Comparison of ENCODE assay signal across 8 cellular contexts in genomic region chr7:55594414-55594813, GRCh38. TPM values are rescaled to one million over a fixed set of nuclear protein-coding genes. Genes with fewer than 3 reads are reported as not detected.
DNase-seq lines count a peak whose midpoint lies in the region; ATAC-seq and TF ChIP-seq lines count a peak whose summit lies in the region.
"Had no signal": no experiment of that assay in that cellular context is flagged by ENCODE, and none has a peak within 500 bp of the region (broad histone marks: within the 10 kb centered on the region; RNA-seq: fewer than 3 reads in every experiment).

No MANE protein-coding gene starts in this region.

- H3K14ac ChIP-seq in neuronal stem cell (ENCODE audit: low read length) = peak overlapping the region; percentile 82

- H3K36me3 ChIP-seq in H7 (replicated peaks; ENCODE audit: control insufficient read depth, insufficient read depth, low read length) = no peaks in the 10 kb centered on the region
- no peaks in the 10 kb centered on the region for H3K36me3 ChIP-seq in Loucy (ENCODE audit: insufficient read depth, low read length)
- H3K36me3 ChIP-seq in esophagus muscularis mucosa = no peaks in the 10 kb centered on the region
- no peaks in the 10 kb centered on the region for H3K36me3 ChIP-seq in neuronal stem cell (replicated peaks in 1 of 2; ENCODE audit: control insufficient read depth in 2 of 2, insufficient read depth in 2 of 2, low read length in 2 of 2)
- no peaks in the 10 kb centered on the region for H3K36me3 ChIP-seq in left ventricle myocardium inferior
- H3K36me3 ChIP-seq: BLaER1 treated with 17β-estradiol and CSF1 and Interleukin-3, amounts not matched to agents 10 nM and 100 nM had no signal

- no peak overlapping the region for H2AK5ac ChIP-seq in neuronal stem cell (ENCODE audit: low read depth, low read length)

- H3K27ac ChIP-seq in esophagus muscularis mucosa (replicated peaks in 1 of 4) (no peak overlapping the region), neuronal stem cell (replicated peaks; ENCODE audit: low read length) (no peak overlapping the region), left ventricle myocardium inferior (replicated peaks) (no peak overlapping the region)

- no peaks in the 10 kb centered on the region for H3K9me3 ChIP-seq in Loucy (ENCODE audit: insufficient read depth, low read depth, low read length)
- H3K9me3 ChIP-seq in esophagus muscularis mucosa = no peaks in the 10 kb centered on the region
- H3K9me3 ChIP-seq in neuronal stem cell (replicated peaks in 1 of 2; ENCODE audit: control insufficient read depth in 2 of 2, insufficient read depth in 1 of 2, low read depth in 1 of 2, low read length in 2 of 2) = peaks cover 0 to 4% of the 10 kb centered on the region in 2 donors
- no peaks in the 10 kb centered on the region for H3K9me3 ChIP-seq in left ventricle myocardium inferior (replicated peaks)
- H3K9me3 ChIP-seq: BLaER1 treated with 17β-estradiol and CSF1 and Interleukin-3, amounts not matched to agents 10 nM and 100 nM had no signal

- ATAC-seq in HG03196 (IDR thresholded peaks at IDR 0.05; ENCODE audit: unreplicated experiment) = no peak

- peak overlapping the region; percentile 88 for H2BK12ac ChIP-seq in neuronal stem cell (ENCODE audit: low read length)

- H2BK15ac ChIP-seq in neuronal stem cell (ENCODE audit: low read length) = peak overlapping the region; percentile 62

- H3K27me3 ChIP-seq in H7 (ENCODE audit: control insufficient read depth, insufficient read depth, low read length) (no peaks in the 10 kb centered on the region), Loucy (ENCODE audit: insufficient read depth, low read length, poor library complexity, severe bottlenecking) (no peaks in the 10 kb centered on the region), esophagus muscularis mucosa (peaks cover 0 to 23% (median 0%) of the 10 kb centered on the region in 4 donors), neuronal stem cell (ENCODE audit: control insufficient read depth in 3 of 3, insufficient read depth in 3 of 3, low read depth in 1 of 3, low read length in 3 of 3) (peaks cover 0 to 3% (median 2%) of the 10 kb centered on the region in 3 experiments), left ventricle myocardium inferior (ENCODE audit: low read depth) (peaks cover 9% of the 10 kb centered on the region)
- H3K27me3 ChIP-seq: BLaER1 treated with 17β-estradiol and CSF1 and Interleukin-3, amounts not matched to agents 10 nM and 100 nM had no signal

- no peaks in the 10 kb centered on the region for H3F3A ChIP-seq in Loucy (ENCODE audit: low read depth)

- peak overlapping the region; percentile 38 for H3K4ac ChIP-seq in neuronal stem cell (ENCODE audit: low read length)

- no peak overlapping the region for H2BK120ac ChIP-seq in neuronal stem cell (ENCODE audit: low read depth, low read length)

- H3K9me2 ChIP-seq in Loucy (replicated peaks; ENCODE audit: low read depth, low read length) = no peaks in the 10 kb centered on the region

- no peaks in the 10 kb centered on the region for H3K79me1 ChIP-seq in neuronal stem cell (ENCODE audit: low read depth, low read length)

- H4K8ac ChIP-seq in neuronal stem cell (ENCODE audit: low read depth, low read length) = peak overlapping the region; percentile 54

- H3K4me1 ChIP-seq in Loucy (ENCODE audit: insufficient read depth, low read length, poor library complexity, severe bottlenecking) (no peaks in the 10 kb centered on the region), esophagus muscularis mucosa (peaks cover 0 to 10% (median 5%) of the 10 kb centered on the region in 4 donors), neuronal stem cell (ENCODE audit: control insufficient read depth in 2 of 2, insufficient read depth in 1 of 2, low read depth in 1 of 2, low read length in 2 of 2) (peaks cover 0 to 2% of the 10 kb centered on the region in 2 donors), left ventricle myocardium inferior (peaks cover 13% of the 10 kb centered on the region)

- peak overlapping the region; percentile 83 for H3K23ac ChIP-seq in neuronal stem cell (ENCODE audit: low read depth, low read length, poor library complexity)

- H3K9ac ChIP-seq in Loucy (ENCODE audit: low read depth, low read length, poor library complexity, severe bottlenecking) (no peak overlapping the region), neuronal stem cell (ENCODE audit: low read depth, low read length, poor library complexity) (no peak overlapping the region)
- H3K9ac ChIP-seq: BLaER1 treated with 17β-estradiol and CSF1 and Interleukin-3, amounts not matched to agents 10 nM and 100 nM had no signal

- intact Hi-C loops in esophagus muscularis mucosa (cut with DNase I) = loop anchor here (10.0 kb wide), 1 partner anchor 170 kb away; no protein-coding TSS in a partner anchor
- intact Hi-C loops in left ventricle myocardium inferior (cut with micrococcal nuclease) = loop anchor here (10.0 kb wide), 1 partner anchor 160 kb away; no protein-coding TSS in a partner anchor

- 91% methylated on average over 9 of the region's 10 CpGs for WGBS in esophagus muscularis mucosa
- WGBS in neuronal stem cell (ENCODE audit: extremely low coverage in 2 of 2, insufficient read length in 2 of 2, insufficient replicate concordance in 1 of 2), 2 donors = no CpG with 5 or more reads among the region's 10 CpGs

- no peak for TF ChIP-seq CTCF in Loucy (conservative IDR thresholded peaks at IDR 0.05; ENCODE audit: low read length)
- no peak for TF ChIP-seq CTCF in esophagus muscularis mucosa (IDR thresholded peaks at IDR 0.05)
- no peak for TF ChIP-seq CTCF in left ventricle myocardium inferior (IDR thresholded peaks at IDR 0.05; ENCODE audit: borderline replicate concordance)

- H3K4me2 ChIP-seq in Loucy (ENCODE audit: low read depth, low read length, poor library complexity, severe bottlenecking) (no peak overlapping the region), neuronal stem cell (ENCODE audit: insufficient read depth, low read length, poor library complexity, severe bottlenecking) (no peak overlapping the region)

- H2AFZ ChIP-seq in Loucy (ENCODE audit: low read length) = peak overlapping the region; percentile 55; the same call in 1 of the 2 replicates
- no peak overlapping the region for H2AFZ ChIP-seq in neuronal stem cell (ENCODE audit: low read length)

- no peak for TF ChIP-seq POLR2A in esophagus muscularis mucosa (IDR thresholded peaks at IDR 0.05; ENCODE audit: low read depth)

- no peak overlapping the region for H2BK5ac ChIP-seq in neuronal stem cell (ENCODE audit: low read length)

- no peaks in the 10 kb centered on the region for H4K20me1 ChIP-seq in Loucy (ENCODE audit: insufficient read depth, low read length, poor library complexity, severe bottlenecking)
- H4K20me1 ChIP-seq: BLaER1 treated with 17β-estradiol and CSF1 and Interleukin-3, amounts not matched to agents 10 nM and 100 nM had no signal

- peak overlapping the region; percentile 37 for H3K18ac ChIP-seq in neuronal stem cell (ENCODE audit: low read length)

- DNase-seq in H7 (peak; percentile 9), esophagus muscularis mucosa (ENCODE audit: extremely low spot score) (peak; percentile 86), neuronal stem cell (ENCODE audit: low spot score) (no peak), NCI-H345 treated with DMSO at 0.1 percent for 48 hours (lab: John Stamatoyannopoulos, UW; ENCODE audit: unreplicated experiment) (no peak), left ventricle myocardium inferior (no peak)

- no peak overlapping the region for H4K91ac ChIP-seq in neuronal stem cell (ENCODE audit: low read depth, low read length, poor library complexity)

- H3K4me3 ChIP-seq in H7 (ENCODE audit: insufficient read depth, low read depth, low read length) (no peak overlapping the region), Loucy (ENCODE audit: low read length, poor library complexity, severe bottlenecking) (no peak overlapping the region), esophagus muscularis mucosa (no peak overlapping the region), neuronal stem cell (ENCODE audit: low read length in 2 of 2) (no peak overlapping the region), left ventricle myocardium inferior (no peak overlapping the region)
- H3K4me3 ChIP-seq: BLaER1 treated with 17β-estradiol and CSF1 and Interleukin-3, amounts not matched to agents 10 nM and 100 nM had no signal

- H3K79me2 ChIP-seq in Loucy (ENCODE audit: insufficient read depth, low read length) = no peaks in the 10 kb centered on the region

- no peak for TF ChIP-seq EP300 in esophagus muscularis mucosa (IDR thresholded peaks at IDR 0.05)

RNA-seq across cellular contexts. Expression of gene VOPP1, which starts 22.1 kb away (rescaled TPM):
- 87.1 and 103 TPM in 2 replicates for total RNA-seq in H7 (2014; rRNA removed; shearing (Covaris generic))
- total RNA-seq in esophagus muscularis mucosa (10 to 100 TPM; 23.7 to 42.1 (median 37.5) TPM), left ventricle myocardium inferior (23.7 TPM)
- polyA plus RNA-seq in neuronal stem cell (2013, experiment 1 of 2) = 38.1 TPM
- polyA plus RNA-seq in neuronal stem cell (2013, experiment 2 of 2) = 37.8 TPM

Comparison
In these comparisons a context has a peak if more than half of its experiments do, and no peak if none do; other contexts are left out.
1. DNase-seq: peak in H7 (single experiment) and esophagus muscularis mucosa (single experiment); none in neuronal stem cell (single experiment), NCI-H345 treated with DMSO at 0.1 percent for 48 hours (single experiment) and left ventricle myocardium inferior (single experiment).